In genomic region chr1:52595061-52595460, GRCh38 we compare ENCODE assay signal across 2 cellular contexts.
TF ChIP-seq lines count a peak whose summit lies in the region.

No MANE protein-coding gene starts in this region.

TF ChIP-seq in HepG2, 621 proteins besides CTCF, POLR2A, EP300 and RAD21:
- TF ChIP-seq NCOA2 (CRISPR knock-in tag; IDR thresholded peaks at IDR 0.05) = no peak

TF ChIP-seq in SK-N-SH, 30 proteins besides CTCF, POLR2A, EP300 and RAD21:
- no peak for TF ChIP-seq GATA2 (CRISPR knock-in tag; IDR thresholded peaks at IDR 0.05)
TF ChIP-seq in SK-N-SH: peak in this region for 0.
